In the genomic region with DNA sequence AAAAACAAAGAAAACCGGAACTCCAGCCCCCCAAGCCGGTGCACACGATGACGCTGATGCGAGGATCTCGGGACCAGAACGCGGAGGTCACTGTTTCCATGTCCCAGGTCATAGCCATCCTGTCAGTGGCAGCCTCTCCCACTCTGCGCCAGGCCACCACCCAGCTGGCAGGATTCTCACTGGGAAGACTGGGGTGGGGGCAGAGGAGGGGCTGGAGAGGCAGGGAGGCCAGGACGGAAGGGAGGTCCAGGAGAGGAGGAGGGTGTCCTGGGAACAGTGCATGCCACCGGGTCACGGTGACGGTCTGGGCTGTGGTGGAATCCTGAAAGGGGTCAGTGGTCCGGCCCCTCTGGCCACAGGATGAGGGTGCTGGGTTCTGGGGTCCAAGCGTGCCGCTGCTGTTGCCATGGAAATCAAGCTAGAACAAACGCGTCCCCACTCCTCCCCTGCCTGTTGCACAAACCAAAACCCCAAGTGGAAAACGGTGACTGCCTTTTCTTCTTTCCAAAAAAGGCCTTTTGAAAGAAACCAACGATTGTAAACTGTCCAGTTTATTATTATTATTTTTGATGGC, we compare ENCODE assay signal across 1 cellular context.
TF ChIP-seq lines count a peak whose summit lies in the region.

No MANE protein-coding gene starts in this region.

TF ChIP-seq in K562, 482 proteins besides CTCF, POLR2A, EP300 and RAD21:
- TF ChIP-seq ZNF436 (CRISPR knock-in tag; IDR thresholded peaks at IDR 0.05) (no peak), XRCC3 (IDR thresholded peaks at IDR 0.05) (no peak), RBM22 (IDR thresholded peaks at IDR 0.05; ENCODE audit: low read depth, low read length, poor library complexity, severe bottlenecking) (peak; percentile 86), ARNT (IDR thresholded peaks at IDR 0.05) (no peak), SMARCB1 (IDR thresholded peaks at IDR 0.05; ENCODE audit: insufficient read length, low read depth) (no peak), MEF2D (tag; conservative IDR thresholded peaks at IDR 0.05; ENCODE audit: low read depth) (no peak), TAF9B (IDR thresholded peaks at IDR 0.05; ENCODE audit: partially characterized antibody) (no peak), POLR2G (IDR thresholded peaks at IDR 0.05; ENCODE audit: low read depth, low read length) (peak; percentile 66), SREBF2 (CRISPR knock-in tag; IDR thresholded peaks at IDR 0.05) (no peak)
- TF ChIP-seq, protein P1, sequence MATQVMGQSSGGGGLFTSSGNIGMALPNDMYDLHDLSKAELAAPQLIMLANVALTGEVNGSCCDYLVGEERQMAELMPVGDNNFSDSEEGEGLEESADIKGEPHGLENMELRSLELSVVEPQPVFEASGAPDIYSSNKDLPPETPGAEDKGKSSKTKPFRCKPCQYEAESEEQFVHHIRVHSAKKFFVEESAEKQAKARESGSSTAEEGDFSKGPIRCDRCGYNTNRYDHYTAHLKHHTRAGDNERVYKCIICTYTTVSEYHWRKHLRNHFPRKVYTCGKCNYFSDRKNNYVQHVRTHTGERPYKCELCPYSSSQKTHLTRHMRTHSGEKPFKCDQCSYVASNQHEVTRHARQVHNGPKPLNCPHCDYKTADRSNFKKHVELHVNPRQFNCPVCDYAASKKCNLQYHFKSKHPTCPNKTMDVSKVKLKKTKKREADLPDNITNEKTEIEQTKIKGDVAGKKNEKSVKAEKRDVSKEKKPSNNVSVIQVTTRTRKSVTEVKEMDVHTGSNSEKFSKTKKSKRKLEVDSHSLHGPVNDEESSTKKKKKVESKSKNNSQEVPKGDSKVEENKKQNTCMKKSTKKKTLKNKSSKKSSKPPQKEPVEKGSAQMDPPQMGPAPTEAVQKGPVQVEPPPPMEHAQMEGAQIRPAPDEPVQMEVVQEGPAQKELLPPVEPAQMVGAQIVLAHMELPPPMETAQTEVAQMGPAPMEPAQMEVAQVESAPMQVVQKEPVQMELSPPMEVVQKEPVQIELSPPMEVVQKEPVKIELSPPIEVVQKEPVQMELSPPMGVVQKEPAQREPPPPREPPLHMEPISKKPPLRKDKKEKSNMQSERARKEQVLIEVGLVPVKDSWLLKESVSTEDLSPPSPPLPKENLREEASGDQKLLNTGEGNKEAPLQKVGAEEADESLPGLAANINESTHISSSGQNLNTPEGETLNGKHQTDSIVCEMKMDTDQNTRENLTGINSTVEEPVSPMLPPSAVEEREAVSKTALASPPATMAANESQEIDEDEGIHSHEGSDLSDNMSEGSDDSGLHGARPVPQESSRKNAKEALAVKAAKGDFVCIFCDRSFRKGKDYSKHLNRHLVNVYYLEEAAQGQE (CRISPR knock-in tag; IDR thresholded peaks at IDR 0.05; ENCODE audit: low read depth), result no peak
- TF ChIP-seq, protein P2, sequence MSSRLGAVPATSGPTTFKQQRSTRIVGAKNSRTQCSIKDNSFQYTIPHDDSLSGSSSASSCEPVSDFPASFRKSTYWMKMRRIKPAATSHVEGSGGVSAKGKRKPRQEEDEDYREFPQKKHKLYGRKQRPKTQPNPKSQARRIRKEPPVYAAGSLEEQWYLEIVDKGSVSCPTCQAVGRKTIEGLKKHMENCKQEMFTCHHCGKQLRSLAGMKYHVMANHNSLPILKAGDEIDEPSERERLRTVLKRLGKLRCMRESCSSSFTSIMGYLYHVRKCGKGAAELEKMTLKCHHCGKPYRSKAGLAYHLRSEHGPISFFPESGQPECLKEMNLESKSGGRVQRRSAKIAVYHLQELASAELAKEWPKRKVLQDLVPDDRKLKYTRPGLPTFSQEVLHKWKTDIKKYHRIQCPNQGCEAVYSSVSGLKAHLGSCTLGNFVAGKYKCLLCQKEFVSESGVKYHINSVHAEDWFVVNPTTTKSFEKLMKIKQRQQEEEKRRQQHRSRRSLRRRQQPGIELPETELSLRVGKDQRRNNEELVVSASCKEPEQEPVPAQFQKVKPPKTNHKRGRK (tag; IDR thresholded peaks at IDR 0.05), result no peak
